Comparison of ENCODE assay signal across 18 cellular contexts in genomic region chr2:170940066-170940465, GRCh38.
"Had no signal": no experiment of that assay in that cellular context is flagged by ENCODE, and none has a peak within 500 bp of the region (broad histone marks: within the 10 kb centered on the region; RNA-seq: fewer than 3 reads in every experiment).

No MANE protein-coding gene starts in this region.

- DNase-seq: activated CD4-positive, alpha-beta memory T cell treated with anti-CD3 and anti-CD28 coated beads for 36 hours; activated effector memory CD4-positive, alpha-beta T cell treated with anti-CD3 and anti-CD28 coated beads, Interleukin-2, amount 50 U/mL, for 16 hours; activated T-cell treated with anti-CD3 and anti-CD28 coated beads, Interleukin-2, amount 50 U/mL, for 4 hours; amniotic stem cell; foreskin fibroblast; pancreas; stimulated activated CD4-positive, alpha-beta T cell treated with anti-CD3 and anti-CD28 coated beads, Interleukin-4, amount 100 ng/mL, for 1 hour; stimulated activated naive CD8-positive, alpha-beta T cell treated with anti-CD3 and anti-CD28 coated beads, Interleukin-15, amount 100 ng/mL, for 72 hours; T-helper 17 cell; transverse colon had no signal

- H3K9me3 Mint-ChIP-seq: activated CD4-positive, alpha-beta memory T cell treated with anti-CD3 and anti-CD28 coated beads for 36 hours; activated naive CD4-positive, alpha-beta T cell treated with anti-CD3 and anti-CD28 coated beads, Interleukin-2, amount 50 U/mL, for 72 hours; activated T-cell treated with anti-CD3 and anti-CD28 coated beads, Interleukin-2, amount 50 U/mL, for 4 hours; memory B cell; stimulated activated naive CD8-positive, alpha-beta T cell treated with anti-CD3 and anti-CD28 coated beads, Interleukin-15, amount 100 ng/mL, for 72 hours had no signal

- FAIRE-seq: pancreas had no signal

- H3K36me3 Mint-ChIP-seq: activated naive CD4-positive, alpha-beta T cell treated with anti-CD3 and anti-CD28 coated beads, Interleukin-2, amount 50 U/mL, for 72 hours had no signal

- H3K27ac Mint-ChIP-seq: activated CD4-positive, alpha-beta memory T cell treated with anti-CD3 and anti-CD28 coated beads for 36 hours; activated naive CD4-positive, alpha-beta T cell treated with anti-CD3 and anti-CD28 coated beads, Interleukin-2, amount 50 U/mL, for 72 hours; memory B cell; T-helper 17 cell had no signal

- H3K36me3 ChIP-seq: neutrophil, pancreas, transverse colon had no signal

- H3K27me3 ChIP-seq: neutrophil, pancreas, suprapubic skin, transverse colon, vagina had no signal

- H3K27ac ChIP-seq: epithelial cell of prostate, neutrophil, pancreas, suprapubic skin, transverse colon, vagina had no signal

- H3K27me3 Mint-ChIP-seq: activated CD4-positive, alpha-beta memory T cell treated with anti-CD3 and anti-CD28 coated beads for 36 hours; memory B cell; stimulated activated naive CD8-positive, alpha-beta T cell treated with anti-CD3 and anti-CD28 coated beads, Interleukin-15, amount 100 ng/mL, for 72 hours; T-helper 17 cell had no signal

- H3K4me3 ChIP-seq: pancreas, smooth muscle cell, suprapubic skin, transverse colon, vagina had no signal

- H3K4me2 ChIP-seq: smooth muscle cell had no signal

- H3K9me3 ChIP-seq: neutrophil, pancreas, suprapubic skin, transverse colon, vagina had no signal

- H3K4me3 Mint-ChIP-seq: activated CD4-positive, alpha-beta memory T cell treated with anti-CD3 and anti-CD28 coated beads for 36 hours; activated T-cell treated with anti-CD3 and anti-CD28 coated beads, Interleukin-2, amount 50 U/mL, for 4 hours; memory B cell; T-helper 17 cell had no signal

- ATAC-seq: activated naive CD4-positive, alpha-beta T cell treated with anti-CD3 and anti-CD28 coated beads, Interleukin-2, amount 50 U/mL, for 72 hours; activated T-cell treated with anti-CD3 and anti-CD28 coated beads, Interleukin-2, amount 50 U/mL, for 4 hours; pancreas; sciatic nerve; stimulated activated naive CD8-positive, alpha-beta T cell treated with anti-CD3 and anti-CD28 coated beads, Interleukin-15, amount 100 ng/mL, for 72 hours; T-helper 17 cell had no signal
